ENCODE assay signal across 15 cellular contexts in genomic region chr3:108835101-108835500, GRCh38. TPM values are rescaled to one million over a fixed set of nuclear protein-coding genes. Genes with fewer than 3 reads are reported as not detected.
DNase-seq lines count a peak whose midpoint lies in the region; ATAC-seq and TF ChIP-seq lines count a peak whose summit lies in the region.
"Had no signal": no experiment of that assay in that cellular context is flagged by ENCODE, and none has a peak within 500 bp of the region (broad histone marks: within the 10 kb centered on the region; RNA-seq: fewer than 3 reads in every experiment).

No MANE protein-coding gene starts in this region.

- peak; percentile 63 for DNase-seq in activated CD4-positive, alpha-beta T cell treated with anti-CD3 and anti-CD28 coated beads for 36 hours
- DNase-seq in activated CD4-positive, alpha-beta T cell treated with anti-CD3 and anti-CD28 coated beads for 1 hour: no peak
- peak in 7 of 9 donors; percentile 60 to 85 (median 75) for DNase-seq in naive thymus-derived CD4-positive, alpha-beta T cell
- no peak for DNase-seq in NOMO-1 (lab: John Stamatoyannopoulos, UW; ENCODE audit: unreplicated experiment in 2 of 2)
- no peak for DNase-seq in GM13977 (ENCODE audit: low spot score)
- no peak for DNase-seq in nephron progenitor cell
- DNase-seq: Caco-2, MM.1S, NCI-H2171, transverse colon had no signal

- H3K27me3 Mint-ChIP-seq in activated CD4-positive, alpha-beta T cell treated with anti-CD3 and anti-CD28 coated beads for 36 hours: no peaks in the 10 kb centered on the region
- no peaks in the 10 kb centered on the region for H3K27me3 Mint-ChIP-seq in activated T-helper 17 cell treated with anti-CD3 and anti-CD28 coated beads, Interleukin-2, amount 50 U/mL, for 72 hours
- H3K27me3 Mint-ChIP-seq in naive thymus-derived CD4-positive, alpha-beta T cell: no peaks in the 10 kb centered on the region
- peaks cover 6% of the 10 kb centered on the region for H3K27me3 Mint-ChIP-seq in nephron progenitor cell (ENCODE audit: low read depth, poor library complexity)
- H3K27me3 Mint-ChIP-seq: dendritic cell treated with granulocyte-macrophage colony-stimulating factor and Interleukin-4, amounts not matched to agents 40 ng/mL and 50 ng/mL, for 4 days had no signal

- no peaks in the 10 kb centered on the region for H3K9me3 ChIP-seq in naive thymus-derived CD4-positive, alpha-beta T cell (ENCODE audit: control insufficient read depth in 2 of 3, low read length in 3 of 3)
- H3K9me3 ChIP-seq: Caco-2, transverse colon had no signal

- intact Hi-C loops in activated CD4-positive, alpha-beta T cell treated with anti-CD3 and anti-CD28 coated beads for 36 hours (cut with DNase I, micrococcal nuclease): loop anchor here (1.0 to 10.0 kb wide), 9 partner anchors 9 to 1313 kb away; partner anchors contain the start of genes BBX (in 1 of the 2), CIP2A (in 1 of the 2), DZIP3 (in 1 of the 2) and TRAT1 (in 1 of the 2)
- intact Hi-C loops in naive thymus-derived CD4-positive, alpha-beta T cell (cut with micrococcal nuclease): loop anchor here (1.0 to 10.0 kb wide), 10 partner anchors 9 to 1313 kb away; partner anchors contain the start of genes BBX (in 1 of the 2), CIP2A (in 1 of the 2), DZIP3 (in 1 of the 2) and HHLA2 (in 1 of the 2)

- H3K4me3 ChIP-seq in naive thymus-derived CD4-positive, alpha-beta T cell (ENCODE audit: low read length): peak overlapping the region; percentile 43
- H3K4me3 ChIP-seq: transverse colon had no signal

- peaks cover 69% of the 10 kb centered on the region in 2 donors for H3K4me1 ChIP-seq in naive thymus-derived CD4-positive, alpha-beta T cell (ENCODE audit: control insufficient read depth in 2 of 2, insufficient read depth in 2 of 2, low read length in 2 of 2)
- H3K4me1 ChIP-seq: Caco-2, transverse colon had no signal

- in situ Hi-C loops in GM13977 (cut with MboI; ENCODE audit: low pct_unique_long_range_greater_than_20kb, low sequenced_read_pairs, unreplicated experiment): no loop called here

- H3K36me3 ChIP-seq in naive thymus-derived CD4-positive, alpha-beta T cell (ENCODE audit: control insufficient read depth in 2 of 3, insufficient read depth in 3 of 3, low read length in 3 of 3): peaks cover 0 to 14% (median 10%) of the 10 kb centered on the region in 3 experiments
- H3K36me3 ChIP-seq: transverse colon had no signal

- H3K27ac Mint-ChIP-seq in activated CD4-positive, alpha-beta T cell treated with anti-CD3 and anti-CD28 coated beads for 36 hours: peak overlapping the region; percentile 92
- H3K27ac Mint-ChIP-seq in activated T-helper 17 cell treated with anti-CD3 and anti-CD28 coated beads, Interleukin-2, amount 50 U/mL, for 72 hours: peak overlapping the region; percentile 98
- H3K27ac Mint-ChIP-seq in naive thymus-derived CD4-positive, alpha-beta T cell: peak overlapping the region; percentile 83 to 100 (median 94)
- no peak overlapping the region for H3K27ac Mint-ChIP-seq in nephron progenitor cell
- H3K27ac Mint-ChIP-seq: dendritic cell treated with granulocyte-macrophage colony-stimulating factor and Interleukin-4, amounts not matched to agents 40 ng/mL and 50 ng/mL, for 4 days had no signal

- POLR2A ChIA-PET in activated CD4-positive, alpha-beta T cell treated with anti-CD3 and anti-CD28 coated beads for 36 hours (lab: Charles Lee): interaction anchor here (0.6 to 1.2 kb wide), 3 partner anchors 11 to 712 kb away, joined by 3 to 4 read pairs (median 3); no protein-coding TSS in a partner anchor
- POLR2A ChIA-PET in naive thymus-derived CD4-positive, alpha-beta T cell (lab: Charles Lee): interaction anchor here (0.6 to 13.5 kb wide), 7 partner anchors 10 to 232 kb away, joined by 3 to 194 read pairs (median 4); partner anchors contain the start of gene TRAT1

- H3K36me3 Mint-ChIP-seq in activated CD4-positive, alpha-beta T cell treated with anti-CD3 and anti-CD28 coated beads for 36 hours (ENCODE audit: low read depth): peaks cover 20% of the 10 kb centered on the region
- H3K36me3 Mint-ChIP-seq in activated T-helper 17 cell treated with anti-CD3 and anti-CD28 coated beads, Interleukin-2, amount 50 U/mL, for 72 hours (ENCODE audit: low read depth): peaks cover 83% of the 10 kb centered on the region
- H3K36me3 Mint-ChIP-seq in naive thymus-derived CD4-positive, alpha-beta T cell: peaks cover 15 to 71% (median 47%) of the 10 kb centered on the region in 5 donors
- no peaks in the 10 kb centered on the region for H3K36me3 Mint-ChIP-seq in nephron progenitor cell (ENCODE audit: low read depth)

- TF ChIP-seq CTCF in GM13977 (IDR thresholded peaks at IDR 0.05; ENCODE audit: extremely low read depth, insufficient read depth, missing control alignments): no peak
- no peak for TF ChIP-seq CTCF in nephron progenitor cell (IDR thresholded peaks at IDR 0.05)

- H3K4me3 Mint-ChIP-seq in activated CD4-positive, alpha-beta T cell treated with anti-CD3 and anti-CD28 coated beads for 36 hours: peak overlapping the region; percentile 74
- peak overlapping the region; percentile 91 for H3K4me3 Mint-ChIP-seq in activated T-helper 17 cell treated with anti-CD3 and anti-CD28 coated beads, Interleukin-2, amount 50 U/mL, for 72 hours
- peak overlapping the region; percentile 85 to 100 (median 92) for H3K4me3 Mint-ChIP-seq in naive thymus-derived CD4-positive, alpha-beta T cell
- H3K4me3 Mint-ChIP-seq in nephron progenitor cell: no peak overlapping the region
- H3K4me3 Mint-ChIP-seq: dendritic cell treated with granulocyte-macrophage colony-stimulating factor and Interleukin-4, amounts not matched to agents 40 ng/mL and 50 ng/mL, for 4 days had no signal

- CTCF ChIA-PET in activated CD4-positive, alpha-beta T cell treated with anti-CD3 and anti-CD28 coated beads for 36 hours (lab: Charles Lee): interaction anchor here (0.6 to 7.2 kb wide), 11 partner anchors 10 to 357 kb away, joined by 3 to 48 read pairs (median 3); partner anchors contain the start of gene TRAT1
- CTCF ChIA-PET in naive thymus-derived CD4-positive, alpha-beta T cell (lab: Charles Lee): interaction anchor here (0.6 to 2.9 kb wide), 7 partner anchors 11 to 792 kb away, joined by 3 to 16 read pairs (median 4); partner anchors contain the start of gene TRAT1

- H3K9me3 Mint-ChIP-seq in activated CD4-positive, alpha-beta T cell treated with anti-CD3 and anti-CD28 coated beads for 36 hours (ENCODE audit: low read depth): no peaks in the 10 kb centered on the region
- no peaks in the 10 kb centered on the region for H3K9me3 Mint-ChIP-seq in activated T-helper 17 cell treated with anti-CD3 and anti-CD28 coated beads, Interleukin-2, amount 50 U/mL, for 72 hours
- H3K9me3 Mint-ChIP-seq in naive thymus-derived CD4-positive, alpha-beta T cell: no peaks in the 10 kb centered on the region
- no peaks in the 10 kb centered on the region for H3K9me3 Mint-ChIP-seq in nephron progenitor cell
- H3K9me3 Mint-ChIP-seq: dendritic cell treated with granulocyte-macrophage colony-stimulating factor and Interleukin-4, amounts not matched to agents 40 ng/mL and 50 ng/mL, for 4 days had no signal

- no peaks in the 10 kb centered on the region for H3K27me3 ChIP-seq in naive thymus-derived CD4-positive, alpha-beta T cell (ENCODE audit: control insufficient read depth in 2 of 2, insufficient read depth in 2 of 2, low read length in 2 of 2)
- H3K27me3 ChIP-seq: transverse colon had no signal

- ATAC-seq in activated CD4-positive, alpha-beta T cell treated with anti-CD3 and anti-CD28 coated beads for 36 hours: peak; percentile 67
- ATAC-seq in HG02610 (IDR thresholded peaks at IDR 0.05; ENCODE audit: unreplicated experiment): peak; percentile 61
- ATAC-seq in activated T-helper 17 cell treated with anti-CD3 and anti-CD28 coated beads, Interleukin-2, amount 50 U/mL, for 72 hours (replicated peaks): peak; percentile 72
- ATAC-seq in naive thymus-derived CD4-positive, alpha-beta T cell: peak; percentile 94

- peak overlapping the region; percentile 78 for H3K27ac ChIP-seq in naive thymus-derived CD4-positive, alpha-beta T cell (ENCODE audit: low read depth, low read length)
- H3K27ac ChIP-seq: transverse colon had no signal

- peaks cover 84% of the 10 kb centered on the region for H3K4me1 Mint-ChIP-seq in activated CD4-positive, alpha-beta T cell treated with anti-CD3 and anti-CD28 coated beads for 36 hours
- peaks cover 64% of the 10 kb centered on the region for H3K4me1 Mint-ChIP-seq in activated T-helper 17 cell treated with anti-CD3 and anti-CD28 coated beads, Interleukin-2, amount 50 U/mL, for 72 hours
- H3K4me1 Mint-ChIP-seq in naive thymus-derived CD4-positive, alpha-beta T cell: peaks cover 42 to 96% (median 88%) of the 10 kb centered on the region in 7 donors
- no peaks in the 10 kb centered on the region for H3K4me1 Mint-ChIP-seq in nephron progenitor cell

RNA-seq across cellular contexts. Expression of gene TRAT1, which starts 12.5 kb away (rescaled TPM):
- total RNA-seq in activated CD4-positive, alpha-beta T cell treated with anti-CD3 and anti-CD28 coated beads for 36 hours: 10 to 100 TPM; 17.2 to 22.5 TPM
- total RNA-seq in activated T-helper 17 cell treated with anti-CD3 and anti-CD28 coated beads, Interleukin-2, amount 50 U/mL, for 72 hours: 10 to 100 TPM; 33.0 to 56.7 TPM
- total RNA-seq in naive thymus-derived CD4-positive, alpha-beta T cell: 100 to 1,000 TPM in 4 of 5 experiments, 10 to 100 TPM in 1; 85.5 to 166 (median 146) TPM
- polyA plus RNA-seq in naive thymus-derived CD4-positive, alpha-beta T cell: 100 to 1,000 TPM; 205 to 326 TPM
- total RNA-seq: Caco-2, HT1080, lower leg skin had no signal

Comparison
In these comparisons a context has a peak if more than half of its experiments do, and no peak if none do; other contexts are left out.
1. DNase-seq: peak in activated CD4-positive, alpha-beta T cell treated with anti-CD3 and anti-CD28 coated beads for 36 hours (single experiment) and naive thymus-derived CD4-positive, alpha-beta T cell (7 of 9); none in activated CD4-positive, alpha-beta T cell treated with anti-CD3 and anti-CD28 coated beads for 1 hour (single experiment), NOMO-1 (0 of 2), GM13977 (single experiment) and nephron progenitor cell (single experiment).
2. Peak in every context shown above with its lines, with median percentiles within 50 percentile points of each other: ATAC-seq.